ENCODE assay signal across 15 cellular contexts in the genomic region with DNA sequence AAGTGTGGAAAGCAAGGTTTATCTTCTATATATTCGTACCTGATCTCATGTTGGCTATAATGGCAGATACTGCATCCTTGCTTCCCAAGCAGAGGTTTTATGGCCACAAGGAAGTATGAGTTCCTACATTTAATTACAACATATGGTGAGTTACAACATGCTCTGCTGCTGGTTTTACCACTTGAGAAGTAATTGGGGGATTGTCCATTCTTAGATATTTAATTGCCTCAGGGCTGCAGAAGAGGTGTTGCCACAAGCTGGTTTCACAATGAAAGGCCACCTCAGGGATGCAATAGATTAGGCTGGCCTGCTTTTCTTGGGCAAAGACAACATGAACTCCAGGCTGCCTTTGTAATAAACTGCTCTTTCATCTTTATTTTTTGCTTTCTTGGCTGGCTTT. TPM values are rescaled to one million over a fixed set of nuclear protein-coding genes. Genes with fewer than 3 reads are reported as not detected.
DNase-seq lines count a peak whose midpoint lies in the region; ATAC-seq and TF ChIP-seq lines count a peak whose summit lies in the region.
"Had no signal": no experiment of that assay in that cellular context is flagged by ENCODE, and none has a peak within 500 bp of the region (broad histone marks: within the 10 kb centered on the region; RNA-seq: fewer than 3 reads in every experiment).

No MANE protein-coding gene starts in this region.

- H4K91ac ChIP-seq in H9 (ENCODE audit: insufficient read length, low read depth, low read length): no peak overlapping the region

- H2AFZ ChIP-seq in HCT116 (ENCODE audit: low read depth, low read length, poor library complexity, severe bottlenecking): peak overlapping the region; percentile 99
- no peak overlapping the region for H2AFZ ChIP-seq in H9 (ENCODE audit: low read length)

- H2BK12ac ChIP-seq in H9 (ENCODE audit: insufficient read length, low read depth, low read length): no peak overlapping the region

- H3K4ac ChIP-seq in H9 (ENCODE audit: low read depth, low read length): no peak overlapping the region

- H3K27me3 Mint-ChIP-seq in H9 (ENCODE audit: low read depth): no peaks in the 10 kb centered on the region
- H3K27me3 Mint-ChIP-seq: activated CD4-positive, alpha-beta memory T cell treated with anti-CD3 and anti-CD28 coated beads, Interleukin-2, amount 10 ng/mL, durations not matched to agents 7 days and 5 days had no signal

- H3K56ac ChIP-seq in H9 (ENCODE audit: insufficient read length, low read depth, low read length): no peak overlapping the region

- H2AK5ac ChIP-seq in H9 (ENCODE audit: insufficient read length, low read length): no peak overlapping the region

- H3K23ac ChIP-seq in H9 (ENCODE audit: insufficient read length, low read depth, low read length): no peak overlapping the region

- no peak for TF ChIP-seq RAD21 in HCT116 (IDR thresholded peaks at IDR 0.05; ENCODE audit: low read depth)

- POLR2A ChIA-PET in HCT116 (lab: Charles Lee) (no interaction called here), RWPE1 (lab: Yijun Ruan, JAX; ENCODE audit: low non-redundant PET) (no interaction called here)

- no peak overlapping the region for H3K14ac ChIP-seq in H9 (ENCODE audit: insufficient read depth, low read length)

- no peaks in the 10 kb centered on the region for H3K79me2 ChIP-seq in HCT116 (ENCODE audit: insufficient read depth, low read length)
- H3K79me2 ChIP-seq in H9 (ENCODE audit: insufficient read depth, low read length): no peaks in the 10 kb centered on the region

- no peak overlapping the region for H2BK5ac ChIP-seq in H9 (ENCODE audit: insufficient read length, low read length)

- H3K36me3 Mint-ChIP-seq in H9 (ENCODE audit: insufficient read depth in 1 of 3, low read depth in 3 of 3): no peaks in the 10 kb centered on the region; a peak in 1 of 7 replicates
- H3K36me3 Mint-ChIP-seq: stimulated activated effector memory CD8-positive, alpha-beta T cell treated with anti-CD3 and anti-CD28 coated beads, Interleukin-12 subunit alpha, Interleukin-12 subunit beta, amount 100 ng/mL, for 72 hours had no signal

- H3K9me2 ChIP-seq in HCT116 (ENCODE audit: insufficient read depth): no peaks in the 10 kb centered on the region

- no peaks in the 10 kb centered on the region for H3K23me2 ChIP-seq in H9 (ENCODE audit: insufficient read length, low read depth, low read length, poor library complexity, severe bottlenecking)

- no peak overlapping the region for H3K9ac ChIP-seq in HCT116 (ENCODE audit: low read length)
- no peak overlapping the region for H3K9ac ChIP-seq in H9 (ENCODE audit: extremely low read depth, insufficient read length, low read length)

- no peak overlapping the region for H4K5ac ChIP-seq in H9 (ENCODE audit: insufficient read length, low read depth, low read length)

- no CpG with 5 or more reads among the region's 1 CpG for WGBS in H9 (ENCODE audit: extremely low coverage, insufficient read length, low lambda C conversion rate)

- no peak overlapping the region for H2BK15ac ChIP-seq in H9 (ENCODE audit: low read depth, low read length)

- no peaks in the 10 kb centered on the region for H3K79me1 ChIP-seq in H9 (ENCODE audit: insufficient read depth, low read depth, low read length, poor library complexity, severe bottlenecking)

- no peak for ATAC-seq in HCT116
- no peak for ATAC-seq in foreskin keratinocyte
- ATAC-seq: stimulated activated effector memory CD8-positive, alpha-beta T cell treated with anti-CD3 and anti-CD28 coated beads, Interleukin-12 subunit alpha, Interleukin-12 subunit beta, amount 100 ng/mL, for 72 hours had no signal

- H3K4me3 ChIP-seq in HCT116 (replicated peaks in 1 of 2; ENCODE audit: low read depth in 1 of 2, low read length in 2 of 2): no peak overlapping the region

- no peak overlapping the region for H3T11ph ChIP-seq in H9 (ENCODE audit: low read length)

- H2BK120ac ChIP-seq in H9 (ENCODE audit: low read depth, low read length, poor library complexity, severe bottlenecking): no peak overlapping the region

- DNase-seq in AML-193 (lab: John Stamatoyannopoulos, UW) (peak; percentile 98 to 99), HCT116 (ENCODE audit: low read depth, low spot score) (no peak), RWPE1 (ENCODE audit: low spot score) (peak; percentile 26), foreskin keratinocyte (peak; percentile 46 to 64), HuH-7 (ENCODE audit: low spot score) (no peak), NCI-H82 treated with DMSO at 0.1 percent for 48 hours (lab: John Stamatoyannopoulos, UW; ENCODE audit: unreplicated experiment) (no peak), NCI-H2081 treated with DMSO at 0.1 percent for 48 hours (lab: John Stamatoyannopoulos, UW) (no peak), H9 (no peak)
- DNase-seq: activated gamma-delta T cell; brain microvascular endothelial cell; effector CD8-positive, alpha-beta T cell; NCI-H1694 treated with DMSO at 0.1 percent for 48 hours; retina had no signal

- RAD21 ChIA-PET in HCT116 (lab: Charles Lee; ENCODE audit: low non-redundant PET in 1 of 2, low total read pairs in 2 of 2, uncharacterized antibody in 2 of 2, unreplicated experiment in 2 of 2): no interaction called here

- no peaks in the 10 kb centered on the region for H3K27me3 ChIP-seq in HCT116 (ENCODE audit: insufficient read depth, low read length)
- H3K27me3 ChIP-seq in foreskin keratinocyte: no peaks in the 10 kb centered on the region
- H3K27me3 ChIP-seq in H9 (ENCODE audit: insufficient read depth, low read length): no peaks in the 10 kb centered on the region
- H3K27me3 ChIP-seq: brain microvascular endothelial cell had no signal

- H3K4me3 Mint-ChIP-seq in H9: no peak overlapping the region
- H3K4me3 Mint-ChIP-seq: activated CD4-positive, alpha-beta memory T cell treated with anti-CD3 and anti-CD28 coated beads, Interleukin-2, amount 10 ng/mL, durations not matched to agents 7 days and 5 days; stimulated activated effector memory CD8-positive, alpha-beta T cell treated with anti-CD3 and anti-CD28 coated beads, Interleukin-12 subunit alpha, Interleukin-12 subunit beta, amount 100 ng/mL, for 72 hours had no signal

- H4K20me1 ChIP-seq in HCT116 (ENCODE audit: insufficient read depth) (no peaks in the 10 kb centered on the region), H9 (ENCODE audit: control insufficient read depth, insufficient read depth, insufficient read length) (no peaks in the 10 kb centered on the region)

- no peaks in the 10 kb centered on the region for H3K36me3 ChIP-seq in HCT116 (ENCODE audit: control insufficient read depth in 1 of 2, insufficient read depth in 2 of 2, low read length in 2 of 2)
- H3K36me3 ChIP-seq: brain microvascular endothelial cell had no signal

- no peak for TF ChIP-seq POLR2A in HCT116 (IDR thresholded peaks at IDR 0.05; ENCODE audit: borderline replicate concordance, extremely low read depth, insufficient read depth, insufficient read length)

- CTCF ChIA-PET in HCT116 (lab: Charles Lee): no interaction called here
- CTCF ChIA-PET in RWPE1 (lab: Yijun Ruan, JAX): no interaction called here

- H3K9me3 ChIP-seq in HCT116 (ENCODE audit: control insufficient read depth in 1 of 2, insufficient read depth in 1 of 2, low read depth in 1 of 2, low read length in 2 of 2) (no peaks in the 10 kb centered on the region), H9 (ENCODE audit: control insufficient read depth, low read depth, low read length) (no peaks in the 10 kb centered on the region)

- no peaks in the 10 kb centered on the region for H3K9me3 Mint-ChIP-seq in H9
- H3K9me3 Mint-ChIP-seq: activated CD4-positive, alpha-beta memory T cell treated with anti-CD3 and anti-CD28 coated beads, Interleukin-2, amount 10 ng/mL, durations not matched to agents 7 days and 5 days; stimulated activated effector memory CD8-positive, alpha-beta T cell treated with anti-CD3 and anti-CD28 coated beads, Interleukin-12 subunit alpha, Interleukin-12 subunit beta, amount 100 ng/mL, for 72 hours had no signal

- intact Hi-C loops in HCT116 (cut with micrococcal nuclease): no loop called here

- TF ChIP-seq CTCF in HCT116 (IDR thresholded peaks at IDR 0.05 in 2 of 3, conservative IDR thresholded peaks at IDR 0.05 in 1 of 3; ENCODE audit: borderline replicate concordance in 1 of 3, insufficient read depth in 1 of 3, low read depth in 2 of 3, low read length in 2 of 3) (no peak), RWPE1 (conservative IDR thresholded peaks at IDR 0.05; ENCODE audit: low read depth) (no peak), foreskin keratinocyte (conservative IDR thresholded peaks at IDR 0.05) (no peak), H9 (conservative IDR thresholded peaks at IDR 0.05) (no peak)

- no TSS peak for BruUV-seq in HCT116 (replicated peaks; lab: Mats Ljungman, UMichigan)

- no peak overlapping the region for H3K27ac Mint-ChIP-seq in H9
- H3K27ac Mint-ChIP-seq: activated CD4-positive, alpha-beta memory T cell treated with anti-CD3 and anti-CD28 coated beads, Interleukin-2, amount 10 ng/mL, durations not matched to agents 7 days and 5 days; stimulated activated effector memory CD8-positive, alpha-beta T cell treated with anti-CD3 and anti-CD28 coated beads, Interleukin-12 subunit alpha, Interleukin-12 subunit beta, amount 100 ng/mL, for 72 hours had no signal

- no peak overlapping the region for H4K8ac ChIP-seq in H9 (replicated peaks; ENCODE audit: insufficient read length, low read depth, low read length)

- H3K4me1 ChIP-seq in HCT116 (ENCODE audit: control insufficient read depth in 1 of 2, insufficient read depth in 2 of 2, low read length in 2 of 2) (peaks cover 4 to 18% of the 10 kb centered on the region in 2 experiments; a peak in 3 of 4 replicates), foreskin keratinocyte (peaks cover 18% of the 10 kb centered on the region), H9 (ENCODE audit: insufficient read depth, low read length) (peaks cover 4% of the 10 kb centered on the region; the same call in 1 of the 2 replicates)

- H2BK20ac ChIP-seq in H9 (ENCODE audit: low read depth, low read length, poor library complexity, severe bottlenecking): no peak overlapping the region

- peaks cover 29 to 32% of the 10 kb centered on the region in 2 experiments for H3K4me1 Mint-ChIP-seq in H9
- H3K4me1 Mint-ChIP-seq: stimulated activated effector memory CD8-positive, alpha-beta T cell treated with anti-CD3 and anti-CD28 coated beads, Interleukin-12 subunit alpha, Interleukin-12 subunit beta, amount 100 ng/mL, for 72 hours had no signal

- no peak overlapping the region for H3K18ac ChIP-seq in H9 (ENCODE audit: insufficient read length, low read depth, low read length)

- H3K4me2 ChIP-seq in HCT116 (ENCODE audit: low read length) (peak overlapping the region; percentile 63; the same call in 1 of the 2 replicates), H9 (ENCODE audit: insufficient read depth, insufficient read length, low read length) (no peak overlapping the region)

- H3K27ac ChIP-seq in HCT116 (ENCODE audit: low read depth, low read length) (no peak overlapping the region), RWPE1 (no peak overlapping the region), foreskin keratinocyte (no peak overlapping the region), H9 (ENCODE audit: insufficient read length, low read depth, low read length) (no peak overlapping the region)

TF ChIP-seq in HCT116, 20 proteins besides CTCF, POLR2A, EP300 and RAD21 (continues in another document):
- no peak for TF ChIP-seq JUND (IDR thresholded peaks at IDR 0.05)

RNA-seq across cellular contexts. Expression of gene RAP2B, which starts 48.6 kb away (rescaled TPM):
- 24.2 TPM for total RNA-seq in HCT116 (2021; ENCODE audit: unreplicated experiment)
- polyA plus RNA-seq in HCT116 (2012): 12.1 and 13.6 TPM in 2 replicates
- 25.8 and 28.0 TPM in 2 replicates for total RNA-seq in foreskin keratinocyte
- 11.8 and 12.2 TPM in 2 replicates for polyA plus RNA-seq in foreskin keratinocyte
- total RNA-seq in H9 (2021): 18.2 and 18.7 TPM in 2 replicates

Comparison
In these comparisons a context has a peak if more than half of its experiments do, and no peak if none do; other contexts are left out.
1. DNase-seq: peak in AML-193 (2 of 2), RWPE1 (single experiment) and foreskin keratinocyte (2 of 2); none in HCT116 (single experiment), HuH-7 (single experiment), NCI-H82 treated with DMSO at 0.1 percent for 48 hours (single experiment), NCI-H2081 treated with DMSO at 0.1 percent for 48 hours (single experiment) and H9 (single experiment).